In the genomic region with DNA sequence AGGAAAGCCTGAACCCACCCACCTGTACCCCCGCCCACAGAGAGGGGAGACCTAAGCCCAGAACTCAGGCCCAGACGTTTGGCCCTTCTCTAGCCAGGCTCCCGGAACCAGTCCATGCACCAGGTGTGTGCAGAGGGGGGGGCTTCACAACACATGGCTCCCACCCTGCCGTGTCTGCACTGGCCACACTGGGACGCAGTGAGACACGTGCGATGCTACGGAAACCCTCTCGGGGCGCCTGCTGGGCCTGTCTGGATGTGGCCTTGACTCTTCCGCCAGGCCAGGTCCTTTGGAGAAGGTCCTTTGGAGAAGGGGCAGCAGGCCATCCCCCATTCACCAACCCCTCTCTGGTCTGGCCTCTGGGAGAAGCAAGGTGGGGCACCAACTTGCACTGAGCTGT, we compare ENCODE assay signal across 31 cellular contexts.
"Had no signal": no experiment of that assay in that cellular context is flagged by ENCODE, and none has a peak within 500 bp of the region (broad histone marks: within the 10 kb centered on the region; RNA-seq: fewer than 3 reads in every experiment).

No MANE protein-coding gene starts in this region.

- H3K9me3 Mint-ChIP-seq: naive B cell; naive thymus-derived CD8-positive, alpha-beta T cell; natural killer cell treated with Interleukin-12 subunit alpha and Interleukin-12 subunit beta and Interleukin-15 and Interleukin-18, amount 100 ng/mL, for 72 hours; nephron progenitor cell; neural crest cell; stimulated activated naive CD8-positive, alpha-beta T cell treated with anti-CD3 and anti-CD28 coated beads, Interleukin-15, Interleukin-2, amounts not matched to agents 100 ng/mL and 50 ng/mL, for 24 hours had no signal

- H3K27me3 Mint-ChIP-seq: naive B cell; progenitor cell of endocrine pancreas; stimulated activated naive CD8-positive, alpha-beta T cell treated with anti-CD3 and anti-CD28 coated beads, Interleukin-15, Interleukin-2, amounts not matched to agents 100 ng/mL and 50 ng/mL, for 24 hours had no signal

- H3K36me3 ChIP-seq: ovary, thyroid gland, vagina had no signal

- H3K9ac ChIP-seq: parathyroid adenoma had no signal

- DNase-seq: naive B cell; naive thymus-derived CD8-positive, alpha-beta T cell; nephron progenitor cell; occipital lobe; ovary; posterior cingulate gyrus; psoas muscle; right cardiac atrium; spleen; stimulated activated CD4-positive, alpha-beta T cell treated with anti-CD3 and anti-CD28 coated beads, Interleukin-12 subunit alpha, Interleukin-12 subunit beta, amount 100 ng/mL, for 4 hours; stimulated activated CD4-positive, alpha-beta T cell treated with anti-CD3 and anti-CD28 coated beads, Interleukin-1b, Interleukin-23, amount 100 ng/mL, for 48 hours; stimulated activated CD4-positive, alpha-beta T cell treated with anti-CD3 and anti-CD28 coated beads, Interleukin-4, amount 100 ng/mL, for 1 hour; stimulated activated CD4-positive, alpha-beta T cell treated with anti-CD3 and anti-CD28 coated beads, Interleukin-4, amount 100 ng/mL, for 4 hours; stimulated activated CD8-positive, alpha-beta memory T cell treated with anti-CD3 and anti-CD28 coated beads, Interleukin-4, amount 100 ng/mL, for 48 hours; stimulated activated naive CD4-positive, alpha-beta T cell treated with Interleukin-2 at 50 U/mL for 16 hours; stomach; thyroid gland; trophoblast cell had no signal

- H3K36me3 Mint-ChIP-seq: naive thymus-derived CD8-positive, alpha-beta T cell; natural killer cell treated with Interleukin-12 subunit alpha and Interleukin-12 subunit beta and Interleukin-15 and Interleukin-18, amount 100 ng/mL, for 72 hours had no signal

- H3K4me2 ChIP-seq: smooth muscle cell had no signal

- ATAC-seq: naive thymus-derived CD8-positive, alpha-beta T cell; natural killer cell treated with Interleukin-12 subunit alpha and Interleukin-12 subunit beta and Interleukin-15 and Interleukin-18, amount 100 ng/mL, for 72 hours; psoas muscle; right cardiac atrium; sciatic nerve had no signal

- H2AFZ ChIP-seq: parathyroid adenoma had no signal

- H3K4me1 ChIP-seq: parathyroid adenoma, psoas muscle had no signal

- H3K4me3 Mint-ChIP-seq: naive thymus-derived CD8-positive, alpha-beta T cell; natural killer cell treated with Interleukin-12 subunit alpha and Interleukin-12 subunit beta and Interleukin-15 and Interleukin-18, amount 100 ng/mL, for 72 hours; nephron progenitor cell; neural crest cell; stimulated activated naive CD8-positive, alpha-beta T cell treated with anti-CD3 and anti-CD28 coated beads, Interleukin-15, Interleukin-2, amounts not matched to agents 100 ng/mL and 50 ng/mL, for 24 hours had no signal

- FAIRE-seq: urothelium cell line had no signal

- H3K9me3 ChIP-seq: ovary, psoas muscle, spleen, stomach, thoracic aorta, thyroid gland, tibial nerve, upper lobe of left lung, vagina had no signal

- H3K27ac Mint-ChIP-seq: naive thymus-derived CD8-positive, alpha-beta T cell; natural killer cell treated with Interleukin-12 subunit alpha and Interleukin-12 subunit beta and Interleukin-15 and Interleukin-18, amount 100 ng/mL, for 72 hours; nephron progenitor cell; progenitor cell of endocrine pancreas; stimulated activated naive CD8-positive, alpha-beta T cell treated with anti-CD3 and anti-CD28 coated beads, Interleukin-15, Interleukin-2, amounts not matched to agents 100 ng/mL and 50 ng/mL, for 24 hours had no signal

- H3K27me3 ChIP-seq: ovary, stomach, thyroid gland, tibial nerve, upper lobe of left lung, vagina had no signal

- H3K4me3 ChIP-seq: ovary, psoas muscle, skin epidermis, smooth muscle cell, spleen, stomach, thoracic aorta, thyroid gland, tibial nerve, upper lobe of left lung, vagina had no signal

- H3K79me2 ChIP-seq: parathyroid adenoma had no signal

- H3K27ac ChIP-seq: ovary, parathyroid adenoma, psoas muscle, skin epidermis, spleen, stomach, thoracic aorta, thyroid gland, tibial nerve, upper lobe of left lung, vagina had no signal
